In genomic region chr6:38997128-38997761, GRCh38 we compare ENCODE assay signal across 7 cellular contexts. TPM values are rescaled to one million over a fixed set of nuclear protein-coding genes. Genes with fewer than 3 reads are reported as not detected.
A peak's percentile ranks its signal among the peaks of the same experiment; 100 is the strongest.
DNase-seq lines count a peak whose midpoint lies in the region; ATAC-seq and TF ChIP-seq lines count a peak whose summit lies in the region.

No MANE protein-coding gene starts in this region.

- H3K4me3 ChIP-seq in GM12865 (ENCODE audit: low read depth, low read length) = no peak overlapping the region
- no peak overlapping the region for H3K4me3 ChIP-seq in NB4 (ENCODE audit: low read depth, low read length)

- intact Hi-C loops in activated CD4-positive, alpha-beta memory T cell treated with anti-CD3 and anti-CD28 coated beads for 36 hours (cut with micrococcal nuclease) = loop anchor here (5.0 kb wide), 1 partner anchor 305 kb away; no protein-coding TSS in a partner anchor
- intact Hi-C loops in Right ventricle myocardium superior (cut with DNase I) = no loop called here

- no peak overlapping the region for H3K27ac Mint-ChIP-seq in activated CD4-positive, alpha-beta memory T cell treated with anti-CD3 and anti-CD28 coated beads for 36 hours

- no peak overlapping the region for H3K4me3 Mint-ChIP-seq in activated CD4-positive, alpha-beta memory T cell treated with anti-CD3 and anti-CD28 coated beads for 36 hours

- H3K36me3 Mint-ChIP-seq in activated CD4-positive, alpha-beta memory T cell treated with anti-CD3 and anti-CD28 coated beads for 36 hours = no peaks in the 10 kb centered on the region

- TF ChIP-seq CTCF in GM12865 (IDR thresholded peaks at IDR 0.05; ENCODE audit: insufficient read depth, low read depth, low read length, missing control alignments) (peak; percentile 65), NB4 (IDR thresholded peaks at IDR 0.05; ENCODE audit: low read depth, low read length) (peak; percentile 91)

- peak; percentile 58 for ATAC-seq in Right ventricle myocardium superior (ENCODE audit: poor library complexity)
- no peak for ATAC-seq in HG03460 (IDR thresholded peaks at IDR 0.05; ENCODE audit: unreplicated experiment)

- POLR2A ChIA-PET in activated CD4-positive, alpha-beta memory T cell treated with anti-CD3 and anti-CD28 coated beads for 36 hours (lab: Charles Lee) = no interaction called here

- no peaks in the 10 kb centered on the region for H3K4me1 Mint-ChIP-seq in activated CD4-positive, alpha-beta memory T cell treated with anti-CD3 and anti-CD28 coated beads for 36 hours (ENCODE audit: low read depth)

- CTCF ChIA-PET in activated CD4-positive, alpha-beta memory T cell treated with anti-CD3 and anti-CD28 coated beads for 36 hours (lab: Charles Lee) = interaction anchor here (0.9 to 4.3 kb wide), 16 partner anchors 9 to 313 kb away, joined by 3 to 39 read pairs (median 5); partner anchors contain the start of gene SAYSD1

- no peak for TF ChIP-seq POLR2A in NB4 (IDR thresholded peaks at IDR 0.05; ENCODE audit: extremely low read depth, insufficient read length)

- peaks cover 29% of the 10 kb centered on the region for H3K27me3 Mint-ChIP-seq in activated CD4-positive, alpha-beta memory T cell treated with anti-CD3 and anti-CD28 coated beads for 36 hours

- DNase-seq in GM12865 (ENCODE audit: low read depth) = peak; percentile 52
- peak; percentile 57 for DNase-seq in NB4 (ENCODE audit: low read depth)
- DNase-seq in activated CD4-positive, alpha-beta memory T cell treated with anti-CD3 and anti-CD28 coated beads for 36 hours = peak; percentile 47
- peak; percentile 40 for DNase-seq in Right ventricle myocardium superior
- peak; percentile 2 for DNase-seq in stimulated activated CD8-positive, alpha-beta memory T cell treated with anti-CD3 and anti-CD28 coated beads, Interleukin-12 subunit alpha, Interleukin-12 subunit beta, amount 100 ng/mL, for 1 hour (ENCODE audit: low read depth)
- no peak for DNase-seq in mucosa of gallbladder (ENCODE audit: low spot score)

- no peaks in the 10 kb centered on the region for H3K9me3 Mint-ChIP-seq in activated CD4-positive, alpha-beta memory T cell treated with anti-CD3 and anti-CD28 coated beads for 36 hours

RNA-seq across cellular contexts. Expression of gene GLP1R, which starts 51.3 kb away (rescaled TPM):
- total RNA-seq in activated CD4-positive, alpha-beta memory T cell treated with anti-CD3 and anti-CD28 coated beads for 36 hours = under 1 TPM in 1 of 2 experiments, not detected in 1; 0.07 TPM
- total RNA-seq in Right ventricle myocardium superior (6.5 TPM), mucosa of gallbladder (0.06 TPM)
